ENCODE assay signal across 8 cellular contexts in genomic region chr10:120824864-120825263, GRCh38.
DNase-seq lines count a peak whose midpoint lies in the region; TF ChIP-seq lines count a peak whose summit lies in the region.

No MANE protein-coding gene starts in this region.

- H3K27ac ChIP-seq in HL-60 (replicated peaks), result no peak overlapping the region

- TF ChIP-seq CTCF in HL-60 (IDR thresholded peaks at IDR 0.05; ENCODE audit: insufficient read depth, low read length), result peak; percentile 34

- no peak overlapping the region for H3K4me3 ChIP-seq in HL-60 (replicated peaks; ENCODE audit: insufficient read depth, low read length)

- peak; percentile 7 for DNase-seq in DMS114 treated with DMSO at 0.1 percent for 48 hours (lab: John Stamatoyannopoulos, UW; ENCODE audit: unreplicated experiment)
- peak in 1 of 2 experiments; percentile 26 for DNase-seq in HL-60 (ENCODE audit: low read depth in 1 of 2, low spot score in 1 of 2)
- peak; percentile 3 for DNase-seq in SKM-1 (lab: John Stamatoyannopoulos, UW; ENCODE audit: unreplicated experiment)
- DNase-seq in inferior parietal cortex (ENCODE audit: extremely low spot score), result peak; percentile 24
- DNase-seq in NCI-H1105 (lab: John Stamatoyannopoulos, UW), result no peak
- DNase-seq in NK-92 treated with Interleukin-12 subunit alpha and Interleukin-12 subunit beta, amount 100 ng/mL, for 24 hours (lab: John Stamatoyannopoulos, UW), result no peak
- no peak for DNase-seq in AG20443 (ENCODE audit: low spot score)
- no peak for DNase-seq in NK-92 (lab: John Stamatoyannopoulos, UW; ENCODE audit: unreplicated experiment)

- H3K27me3 ChIP-seq in HL-60 (ENCODE audit: insufficient read depth, poor library complexity, severe bottlenecking), result no peaks in the 10 kb centered on the region

Comparison
In these comparisons a context has a peak if more than half of its experiments do, and no peak if none do; other contexts are left out.
1. DNase-seq: peak in DMS114 treated with DMSO at 0.1 percent for 48 hours (single experiment), SKM-1 (single experiment) and inferior parietal cortex (single experiment); none in NCI-H1105 (single experiment), NK-92 treated with Interleukin-12 subunit alpha and Interleukin-12 subunit beta, amount 100 ng/mL, for 24 hours (single experiment), AG20443 (single experiment) and NK-92 (single experiment).